ENCODE assay signal across 9 cellular contexts in genomic region chr11:18731949-18732821, GRCh38. TPM values are rescaled to one million over a fixed set of nuclear protein-coding genes. Genes with fewer than 3 reads are reported as not detected.
DNase-seq lines count a peak whose midpoint lies in the region; ATAC-seq, FAIRE-seq and TF ChIP-seq lines count a peak whose summit lies in the region.
"Had no signal": no experiment of that assay in that cellular context is flagged by ENCODE, and none has a peak within 500 bp of the region (broad histone marks: within the 10 kb centered on the region; RNA-seq: fewer than 3 reads in every experiment).

No MANE protein-coding gene starts in this region.

- no peak for TF ChIP-seq POLR2A in Peyer's patch (IDR thresholded peaks at IDR 0.05)

- H3K4me3 Mint-ChIP-seq in osteocyte (ENCODE audit: unreplicated experiment): no peak overlapping the region

- no peak for FAIRE-seq in urothelium cell line (lab: Jason Lieb, UNC)
- FAIRE-seq: A204.1 had no signal

- TF ChIP-seq CTCF in Peyer's patch (IDR thresholded peaks at IDR 0.05): peak; percentile 77 to 98 (median 81)
- peak; percentile 93 for TF ChIP-seq CTCF in osteocyte (IDR thresholded peaks at IDR 0.05)

- H3K9me3 Mint-ChIP-seq in osteocyte (ENCODE audit: unreplicated experiment): no peaks in the 10 kb centered on the region

- no peaks in the 10 kb centered on the region for H3K9me3 ChIP-seq in Peyer's patch

- H3K4me3 ChIP-seq in Peyer's patch: no peak overlapping the region

- DNase-seq in DMS 273 (lab: John Stamatoyannopoulos, UW; ENCODE audit: unreplicated experiment) (peak; percentile 54), DMS 273 treated with DMSO at 0.1 percent for 48 hours (lab: John Stamatoyannopoulos, UW) (no peak), Peyer's patch (peak; percentile 66 to 87 (median 70)), foreskin melanocyte (peak; percentile 18), osteocyte (ENCODE audit: extremely low spot score, unreplicated experiment) (no peak), urothelium cell line (ENCODE audit: low spot score) (peak; percentile 66)
- peak; percentile 45 to 46 for DNase-seq in activated T-helper 1 cell treated with anti-CD3 and anti-CD28 coated beads, Interleukin-2, amount 50 U/mL, for 16 hours (ENCODE audit: low read depth in 1 of 2, low spot score in 1 of 2)

- H3K4me1 ChIP-seq in Peyer's patch: peaks cover 0 to 3% (median 0%) of the 10 kb centered on the region in 4 donors

- peak; percentile 39 for ATAC-seq in HG02763 (IDR thresholded peaks at IDR 0.05; ENCODE audit: unreplicated experiment)

- no peaks in the 10 kb centered on the region for H3K36me3 ChIP-seq in Peyer's patch

- H3K27ac ChIP-seq in Peyer's patch: no peak overlapping the region

- H3K27ac Mint-ChIP-seq in osteocyte (ENCODE audit: unreplicated experiment): no peak overlapping the region

- H3K27me3 Mint-ChIP-seq in osteocyte (ENCODE audit: unreplicated experiment): peaks cover 8% of the 10 kb centered on the region

- no peaks in the 10 kb centered on the region for H3K4me1 Mint-ChIP-seq in osteocyte (ENCODE audit: unreplicated experiment)

- no peaks in the 10 kb centered on the region for H3K27me3 ChIP-seq in Peyer's patch

- H3K36me3 Mint-ChIP-seq in osteocyte (ENCODE audit: unreplicated experiment): no peaks in the 10 kb centered on the region

RNA-seq across cellular contexts. Expression of gene IGSF22, which starts 6.2 kb away (rescaled TPM):
- total RNA-seq in Peyer's patch (not detected), osteocyte (not detected in 2 replicates)

RNA-seq across cellular contexts. Expression of gene TMEM86A, which starts 33.6 kb away (rescaled TPM):
- total RNA-seq in Peyer's patch (1 to 10 TPM in 2 of 4 donors, under 1 TPM in 1, not detected in 1; 0.53 to 4.4 (median 1.9) TPM), osteocyte (5.2 and 7.6 TPM in 2 replicates)

RNA-seq across cellular contexts. Expression of gene PTPN5, which starts 59.4 kb away (rescaled TPM):
- total RNA-seq in Peyer's patch (1 to 10 TPM in 1 of 4 donors, under 1 TPM in 1, not detected in 2; 0.76 to 1.7 TPM), osteocyte (not detected in 2 replicates)

Comparison
In these comparisons a context has a peak if more than half of its experiments do, and no peak if none do; other contexts are left out.
1. DNase-seq: peak in DMS 273 (single experiment), Peyer's patch (3 of 3), activated T-helper 1 cell treated with anti-CD3 and anti-CD28 coated beads, Interleukin-2, amount 50 U/mL, for 16 hours (2 of 2), foreskin melanocyte (single experiment) and urothelium cell line (single experiment); none in DMS 273 treated with DMSO at 0.1 percent for 48 hours (single experiment) and osteocyte (single experiment).